In genomic region chr14:93040443-93040842, GRCh38 we compare ENCODE assay signal across 11 cellular contexts.
DNase-seq lines count a peak whose midpoint lies in the region; ATAC-seq and TF ChIP-seq lines count a peak whose summit lies in the region.
"Had no signal": no experiment of that assay in that cellular context is flagged by ENCODE, and none has a peak within 500 bp of the region (broad histone marks: within the 10 kb centered on the region; RNA-seq: fewer than 3 reads in every experiment).

No MANE protein-coding gene starts in this region.

- peak overlapping the region; percentile 44; the same call in 1 of the 2 replicates for H3K27ac Mint-ChIP-seq in GM23338
- peak overlapping the region; percentile 67 for H3K27ac Mint-ChIP-seq in activated naive CD8-positive, alpha-beta T cell treated with anti-CD3 and anti-CD28 coated beads, Interleukin-2, amount 10 ng/mL, durations not matched to agents 7 days and 5 days
- H3K27ac Mint-ChIP-seq in stimulated activated naive CD8-positive, alpha-beta T cell treated with anti-CD3 and anti-CD28 coated beads, Interleukin-15, amount 100 ng/mL, for 72 hours = peak overlapping the region; percentile 90

- no peak for DNase-seq in GM23338 (ENCODE audit: low spot score)
- no peak for DNase-seq in activated naive CD8-positive, alpha-beta T cell treated with anti-CD3 and anti-CD28 coated beads, Interleukin-2, amount 10 ng/mL, durations not matched to agents 7 days and 5 days
- no peak for DNase-seq in stimulated activated naive CD8-positive, alpha-beta T cell treated with anti-CD3 and anti-CD28 coated beads, Interleukin-15, amount 100 ng/mL, for 72 hours
- DNase-seq in middle frontal gyrus (ENCODE audit: extremely low spot score, low spot score) = no peak
- DNase-seq in AG08396 (ENCODE audit: low spot score) = no peak
- no peak for DNase-seq in GM23248
- DNase-seq: activated CD4-positive, alpha-beta T cell treated with anti-CD3 and anti-CD28 coated beads, Interleukin-2, amount 50 U/mL, for 4 hours; amniotic stem cell; stimulated activated CD4-positive, alpha-beta T cell treated with anti-CD3 and anti-CD28 coated beads, Interleukin-2, amount 100 ng/mL, for 24 hours had no signal

- no peaks in the 10 kb centered on the region for H3F3A ChIP-seq in GM23338 (replicated peaks; ENCODE audit: low read depth)
- peaks cover 20% of the 10 kb centered on the region for H3F3A ChIP-seq in GM23248 (ENCODE audit: insufficient read depth)

- peaks cover 58% of the 10 kb centered on the region for H3K4me1 ChIP-seq in GM23338 (ENCODE audit: insufficient read depth)
- peaks cover 28% of the 10 kb centered on the region for H3K4me1 ChIP-seq in iPS-15b (ENCODE audit: control insufficient read depth, insufficient read depth, low read length)
- peaks cover 56% of the 10 kb centered on the region for H3K4me1 ChIP-seq in GM23248 (ENCODE audit: insufficient read depth)

- H2AFZ ChIP-seq in GM23338 = no peak overlapping the region
- H2AFZ ChIP-seq in GM23248 = no peak overlapping the region

- no peaks in the 10 kb centered on the region for H3K9me2 ChIP-seq in GM23338 (ENCODE audit: insufficient read depth)
- H3K9me2 ChIP-seq in GM23248 (ENCODE audit: insufficient read depth) = no peaks in the 10 kb centered on the region

- H3K79me2 ChIP-seq in GM23338 (replicated peaks; ENCODE audit: insufficient read depth) (peaks cover 82% of the 10 kb centered on the region), GM23248 (ENCODE audit: insufficient read depth) (no peaks in the 10 kb centered on the region)

- no peak overlapping the region for H3K4me3 ChIP-seq in GM23338
- H3K4me3 ChIP-seq in iPS-15b (ENCODE audit: low read depth, low read length) = no peak overlapping the region
- H3K4me3 ChIP-seq in GM23248 = no peak overlapping the region

- TF ChIP-seq CTCF in GM23338 (conservative IDR thresholded peaks at IDR 0.05; ENCODE audit: low read depth in 2 of 2) = no peak

- peak overlapping the region; percentile 54 for H3K9ac ChIP-seq in iPS-15b (ENCODE audit: low read depth, low read length)
- no peak overlapping the region for H3K9ac ChIP-seq in GM23248

- H3K27ac ChIP-seq in GM23338 (ENCODE audit: low read depth) = peak overlapping the region; percentile 45; the same call in 1 of the 2 replicates
- no peak overlapping the region for H3K27ac ChIP-seq in GM23248

- WGBS in GM23248 (ENCODE audit: low coverage in 1 of 2, low lambda C conversion rate in 2 of 2, missing lambda C conversion rate in 2 of 2), 2 experiments = 90 to 95% methylated on average over 5 of the region's 5 CpGs

- H3K27me3 ChIP-seq in GM23338 (ENCODE audit: insufficient read depth) = no peaks in the 10 kb centered on the region
- H3K27me3 ChIP-seq in iPS-15b (ENCODE audit: control insufficient read depth, insufficient read depth, low read length) = no peaks in the 10 kb centered on the region
- no peaks in the 10 kb centered on the region for H3K27me3 ChIP-seq in GM23248 (replicated peaks; ENCODE audit: insufficient read depth)

- H3K4me1 Mint-ChIP-seq in GM23338 = peaks cover 81% of the 10 kb centered on the region
- H3K4me1 Mint-ChIP-seq in activated naive CD8-positive, alpha-beta T cell treated with anti-CD3 and anti-CD28 coated beads, Interleukin-2, amount 10 ng/mL, durations not matched to agents 7 days and 5 days = peaks cover 54% of the 10 kb centered on the region
- peaks cover 84% of the 10 kb centered on the region for H3K4me1 Mint-ChIP-seq in stimulated activated naive CD8-positive, alpha-beta T cell treated with anti-CD3 and anti-CD28 coated beads, Interleukin-15, amount 100 ng/mL, for 72 hours

- H3K4me3 Mint-ChIP-seq in GM23338 = no peak overlapping the region; the same call in 2 of the 3 replicates
- no peak overlapping the region for H3K4me3 Mint-ChIP-seq in activated naive CD8-positive, alpha-beta T cell treated with anti-CD3 and anti-CD28 coated beads, Interleukin-2, amount 10 ng/mL, durations not matched to agents 7 days and 5 days
- H3K4me3 Mint-ChIP-seq in stimulated activated naive CD8-positive, alpha-beta T cell treated with anti-CD3 and anti-CD28 coated beads, Interleukin-15, amount 100 ng/mL, for 72 hours = peak overlapping the region in 1 of 2 donors; percentile 54

- peak overlapping the region; percentile 68 for H3K4me2 ChIP-seq in GM23338
- no peak overlapping the region for H3K4me2 ChIP-seq in GM23248 (ENCODE audit: unreplicated experiment)

- no peaks in the 10 kb centered on the region for H3K36me3 Mint-ChIP-seq in GM23338 (ENCODE audit: low read depth)
- H3K36me3 Mint-ChIP-seq in activated naive CD8-positive, alpha-beta T cell treated with anti-CD3 and anti-CD28 coated beads, Interleukin-2, amount 10 ng/mL, durations not matched to agents 7 days and 5 days = peaks cover 2% of the 10 kb centered on the region

- POLR2A ChIA-PET in activated naive CD8-positive, alpha-beta T cell treated with anti-CD3 and anti-CD28 coated beads, Interleukin-2, amount 10 ng/mL, durations not matched to agents 7 days and 5 days (lab: Charles Lee) = no interaction called here

- no peak for ATAC-seq in GM23338
- peak; percentile 13 for ATAC-seq in activated naive CD8-positive, alpha-beta T cell treated with anti-CD3 and anti-CD28 coated beads, Interleukin-2, amount 10 ng/mL, durations not matched to agents 7 days and 5 days (ENCODE audit: low read depth)
- ATAC-seq in stimulated activated naive CD8-positive, alpha-beta T cell treated with anti-CD3 and anti-CD28 coated beads, Interleukin-15, amount 100 ng/mL, for 72 hours = peak; percentile 29
- no peak for ATAC-seq in HG02885 (IDR thresholded peaks at IDR 0.05; ENCODE audit: poor library complexity, unreplicated experiment)

- no peaks in the 10 kb centered on the region; the same call in 1 of the 3 replicates for H3K9me3 Mint-ChIP-seq in GM23338
- H3K9me3 Mint-ChIP-seq in activated naive CD8-positive, alpha-beta T cell treated with anti-CD3 and anti-CD28 coated beads, Interleukin-2, amount 10 ng/mL, durations not matched to agents 7 days and 5 days = no peaks in the 10 kb centered on the region
- H3K9me3 Mint-ChIP-seq in stimulated activated naive CD8-positive, alpha-beta T cell treated with anti-CD3 and anti-CD28 coated beads, Interleukin-15, amount 100 ng/mL, for 72 hours = no peaks in the 10 kb centered on the region

- H3K36me3 ChIP-seq in GM23338 (ENCODE audit: insufficient read depth) (no peaks in the 10 kb centered on the region), iPS-15b (ENCODE audit: control insufficient read depth, insufficient read depth, low read length) (peaks cover 3% of the 10 kb centered on the region), GM23248 (ENCODE audit: low read depth) (no peaks in the 10 kb centered on the region)

- no peaks in the 10 kb centered on the region for H3K9me3 ChIP-seq in iPS-15b (ENCODE audit: control insufficient read depth, insufficient read depth, low read length)
- H3K9me3 ChIP-seq in GM23248 (ENCODE audit: low read depth) = no peaks in the 10 kb centered on the region

- in situ Hi-C loops in GM23248 (cut with MboI) = no loop called here

- peaks cover 34% of the 10 kb centered on the region for H3K27me3 Mint-ChIP-seq in GM23338 (ENCODE audit: insufficient read depth, low read depth, poor library complexity)
- no peaks in the 10 kb centered on the region for H3K27me3 Mint-ChIP-seq in activated naive CD8-positive, alpha-beta T cell treated with anti-CD3 and anti-CD28 coated beads, Interleukin-2, amount 10 ng/mL, durations not matched to agents 7 days and 5 days
- no peaks in the 10 kb centered on the region for H3K27me3 Mint-ChIP-seq in stimulated activated naive CD8-positive, alpha-beta T cell treated with anti-CD3 and anti-CD28 coated beads, Interleukin-15, amount 100 ng/mL, for 72 hours

- peaks cover 21% of the 10 kb centered on the region for H4K20me1 ChIP-seq in GM23338 (replicated peaks; ENCODE audit: insufficient read depth)
- no peaks in the 10 kb centered on the region for H4K20me1 ChIP-seq in GM23248 (ENCODE audit: insufficient read depth)

TF ChIP-seq in GM23338, 12 proteins besides CTCF, POLR2A, EP300 and RAD21 (continues in another document):
- TF ChIP-seq CREB1 (CRISPR knock-in tag; IDR thresholded peaks at IDR 0.05; ENCODE audit: low read depth) (no peak), ETS1 (IDR thresholded peaks at IDR 0.05) (no peak), STAT1 (IDR thresholded peaks at IDR 0.05; ENCODE audit: unreplicated experiment) (no peak), ZNF331 (CRISPR knock-in tag; IDR thresholded peaks at IDR 0.05; ENCODE audit: low read depth) (no peak), ZNF114 (CRISPR knock-in tag; IDR thresholded peaks at IDR 0.05) (no peak)

Comparison
In these comparisons a context has a peak if more than half of its experiments do, and no peak if none do; other contexts are left out.
1. ATAC-seq: peak in activated naive CD8-positive, alpha-beta T cell treated with anti-CD3 and anti-CD28 coated beads, Interleukin-2, amount 10 ng/mL, durations not matched to agents 7 days and 5 days (single experiment) and stimulated activated naive CD8-positive, alpha-beta T cell treated with anti-CD3 and anti-CD28 coated beads, Interleukin-15, amount 100 ng/mL, for 72 hours (single experiment); none in GM23338 (single experiment) and HG02885 (single experiment).
2. Peak in every context shown above with its lines, with median percentiles within 50 percentile points of each other: H3K27ac Mint-ChIP-seq.